Comparison of ENCODE assay signal across 1 cellular context in genomic region chr1:116559304-116559761, GRCh38.
TF ChIP-seq lines count a peak whose summit lies in the region.

No MANE protein-coding gene starts in this region.

TF ChIP-seq in SK-N-SH, 30 proteins besides CTCF, POLR2A, EP300 and RAD21 (continued from another document):
- TF ChIP-seq, protein P1, sequence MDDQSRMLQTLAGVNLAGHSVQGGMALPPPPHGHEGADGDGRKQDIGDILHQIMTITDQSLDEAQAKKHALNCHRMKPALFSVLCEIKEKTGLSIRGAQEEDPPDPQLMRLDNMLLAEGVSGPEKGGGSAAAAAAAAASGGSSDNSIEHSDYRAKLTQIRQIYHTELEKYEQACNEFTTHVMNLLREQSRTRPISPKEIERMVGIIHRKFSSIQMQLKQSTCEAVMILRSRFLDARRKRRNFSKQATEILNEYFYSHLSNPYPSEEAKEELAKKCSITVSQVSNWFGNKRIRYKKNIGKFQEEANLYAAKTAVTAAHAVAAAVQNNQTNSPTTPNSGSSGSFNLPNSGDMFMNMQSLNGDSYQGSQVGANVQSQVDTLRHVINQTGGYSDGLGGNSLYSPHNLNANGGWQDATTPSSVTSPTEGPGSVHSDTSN (IDR thresholded peaks at IDR 0.05), result no peak
- TF ChIP-seq ELF1 (IDR thresholded peaks at IDR 0.05), result no peak
- TF ChIP-seq, protein P2, sequence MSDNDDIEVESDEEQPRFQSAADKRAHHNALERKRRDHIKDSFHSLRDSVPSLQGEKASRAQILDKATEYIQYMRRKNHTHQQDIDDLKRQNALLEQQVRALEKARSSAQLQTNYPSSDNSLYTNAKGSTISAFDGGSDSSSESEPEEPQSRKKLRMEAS (IDR thresholded peaks at IDR 0.05; ENCODE audit: low read depth), result no peak
- TF ChIP-seq RFX5 (IDR thresholded peaks at IDR 0.05; ENCODE audit: low read length), result no peak
- no peak for TF ChIP-seq EZH2phosphoT487 (IDR thresholded peaks at IDR 0.05; ENCODE audit: borderline replicate concordance, low read depth)
- TF ChIP-seq JUND (IDR thresholded peaks at IDR 0.05), result no peak
- TF ChIP-seq RXRA (IDR thresholded peaks at IDR 0.05; ENCODE audit: borderline replicate concordance, low read depth), result no peak
